In the genomic region with DNA sequence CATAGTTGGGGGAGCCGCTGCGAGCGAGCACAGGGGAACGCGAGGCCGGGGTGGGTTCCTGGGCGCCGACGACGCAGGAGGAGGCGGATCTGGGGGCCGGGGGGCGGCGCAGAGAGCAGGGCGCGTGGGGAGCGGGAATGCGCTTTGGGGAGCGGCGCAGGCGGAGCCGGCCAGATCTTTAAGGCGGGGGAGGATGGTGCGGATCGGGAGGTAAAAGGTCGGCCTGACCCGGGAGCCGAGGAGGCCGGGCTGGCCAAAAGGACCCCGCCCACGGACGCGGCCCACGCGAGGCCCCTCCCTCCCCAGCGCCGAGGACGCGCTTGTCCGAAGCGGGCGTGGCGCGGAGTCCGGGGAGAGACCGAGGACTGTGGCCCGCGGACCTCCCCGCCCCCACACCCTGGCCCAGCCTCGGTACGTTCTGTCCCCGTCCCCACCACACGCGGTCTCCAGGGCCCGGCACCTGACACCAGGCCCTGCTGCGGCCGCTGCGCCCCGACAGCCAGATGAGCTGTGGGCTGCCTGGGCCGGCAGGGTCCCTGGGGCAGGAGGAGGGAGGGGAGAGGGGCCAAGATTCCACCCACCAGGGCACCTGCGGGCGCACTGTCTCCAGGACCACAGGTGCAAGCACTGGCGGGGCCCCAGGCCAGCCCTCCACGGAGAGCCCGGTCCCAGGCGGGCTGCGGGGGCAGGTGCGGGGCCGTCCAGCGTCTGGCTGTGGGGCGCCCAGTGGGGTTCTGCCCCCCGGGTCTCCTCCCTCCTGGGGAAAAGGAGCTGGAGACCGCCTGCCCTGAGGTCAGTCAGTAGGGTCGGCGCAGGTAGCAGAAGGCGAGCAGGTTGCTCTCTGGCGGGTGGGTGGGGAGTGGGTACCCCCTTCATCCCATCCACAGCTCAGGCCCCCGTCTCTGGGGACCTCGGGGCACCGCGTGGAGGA, we compare ENCODE assay signal across 8 cellular contexts. TPM values are rescaled to one million over a fixed set of nuclear protein-coding genes. Genes with fewer than 3 reads are reported as not detected.
A peak's percentile ranks its signal among the peaks of the same experiment; 100 is the strongest.
DNase-seq lines count a peak whose midpoint lies in the region; ATAC-seq, FAIRE-seq and TF ChIP-seq lines count a peak whose summit lies in the region.

No MANE protein-coding gene starts in this region.

- ATAC-seq in GM23338, result peak; percentile 63

- no peaks in the 10 kb centered on the region for H3K36me3 ChIP-seq in GM23338 (ENCODE audit: insufficient read depth)

- H3K9me2 ChIP-seq in GM23338 (ENCODE audit: insufficient read depth), result no peaks in the 10 kb centered on the region

- peak overlapping the region; percentile 85 for H3K4me2 ChIP-seq in GM23338

- peak overlapping the region; percentile 64 for H3K4me3 Mint-ChIP-seq in GM23338
- peak overlapping the region; percentile 63 for H3K4me3 Mint-ChIP-seq in osteocyte (ENCODE audit: unreplicated experiment)

- no peaks in the 10 kb centered on the region for H3K4me1 ChIP-seq in GM23338 (ENCODE audit: insufficient read depth)

- H3K27ac ChIP-seq in GM23338 (ENCODE audit: low read depth), result no peak overlapping the region

- H3K27ac Mint-ChIP-seq in GM23338 (no peak overlapping the region), osteocyte (ENCODE audit: unreplicated experiment) (peak overlapping the region; percentile 81)

- H3F3A ChIP-seq in GM23338 (replicated peaks; ENCODE audit: low read depth), result peaks cover 10% of the 10 kb centered on the region; the same call in 1 of the 2 replicates

- no peak for FAIRE-seq in urothelium cell line (lab: Jason Lieb, UNC)

- peaks cover 32% of the 10 kb centered on the region for H3K27me3 ChIP-seq in GM23338 (ENCODE audit: insufficient read depth)

- peak overlapping the region; percentile 88 for H2AFZ ChIP-seq in GM23338

- H3K27me3 Mint-ChIP-seq in GM23338 (ENCODE audit: insufficient read depth, low read depth, poor library complexity) (peaks cover 15% of the 10 kb centered on the region), osteocyte (ENCODE audit: unreplicated experiment) (no peaks in the 10 kb centered on the region)

- H4K20me1 ChIP-seq in GM23338 (replicated peaks; ENCODE audit: insufficient read depth), result no peaks in the 10 kb centered on the region

- TF ChIP-seq CTCF in GM23338 (conservative IDR thresholded peaks at IDR 0.05; ENCODE audit: low read depth in 2 of 2), result no peak
- TF ChIP-seq CTCF in osteocyte (IDR thresholded peaks at IDR 0.05), result no peak

- H3K9me3 Mint-ChIP-seq in GM23338 (no peaks in the 10 kb centered on the region; the same call in 2 of the 3 replicates), osteocyte (ENCODE audit: unreplicated experiment) (no peaks in the 10 kb centered on the region)

- no peaks in the 10 kb centered on the region for H3K79me2 ChIP-seq in GM23338 (replicated peaks; ENCODE audit: insufficient read depth)

- peak; percentile 61 for DNase-seq in GM23338 (ENCODE audit: low spot score)
- DNase-seq in NAMALWA (ENCODE audit: low spot score), result peak; percentile 49
- peak; percentile 57 for DNase-seq in activated gamma-delta T cell treated with anti-CD3 and anti-CD28 coated beads, Interleukin-2, amount 50 U/mL, for 16 hours (ENCODE audit: low read depth)
- peak; percentile 50 for DNase-seq in glomerular visceral epithelial cell (ENCODE audit: extremely low spot score)
- no peak for DNase-seq in osteocyte (ENCODE audit: extremely low spot score, unreplicated experiment)
- peak; percentile 73 for DNase-seq in urothelium cell line (ENCODE audit: low spot score)
- no peak for DNase-seq in cerebellar cortex (ENCODE audit: low spot score)

- no peaks in the 10 kb centered on the region for H3K36me3 Mint-ChIP-seq in GM23338 (ENCODE audit: low read depth)
- no peaks in the 10 kb centered on the region for H3K36me3 Mint-ChIP-seq in osteocyte (ENCODE audit: unreplicated experiment)

- peak overlapping the region; percentile 40; the same call in 1 of the 2 replicates for H3K4me3 ChIP-seq in GM08714 (ENCODE audit: low read length)
- H3K4me3 ChIP-seq in GM23338, result peak overlapping the region; percentile 55

- peaks cover 9% of the 10 kb centered on the region for H3K4me1 Mint-ChIP-seq in GM23338
- peaks cover 22% of the 10 kb centered on the region for H3K4me1 Mint-ChIP-seq in osteocyte (ENCODE audit: unreplicated experiment)

TF ChIP-seq in GM23338, 12 proteins besides CTCF, POLR2A, EP300 and RAD21:
- TF ChIP-seq EZH2phosphoT487 (IDR thresholded peaks at IDR 0.05; ENCODE audit: unreplicated experiment), result no peak
- TF ChIP-seq, protein P1, sequence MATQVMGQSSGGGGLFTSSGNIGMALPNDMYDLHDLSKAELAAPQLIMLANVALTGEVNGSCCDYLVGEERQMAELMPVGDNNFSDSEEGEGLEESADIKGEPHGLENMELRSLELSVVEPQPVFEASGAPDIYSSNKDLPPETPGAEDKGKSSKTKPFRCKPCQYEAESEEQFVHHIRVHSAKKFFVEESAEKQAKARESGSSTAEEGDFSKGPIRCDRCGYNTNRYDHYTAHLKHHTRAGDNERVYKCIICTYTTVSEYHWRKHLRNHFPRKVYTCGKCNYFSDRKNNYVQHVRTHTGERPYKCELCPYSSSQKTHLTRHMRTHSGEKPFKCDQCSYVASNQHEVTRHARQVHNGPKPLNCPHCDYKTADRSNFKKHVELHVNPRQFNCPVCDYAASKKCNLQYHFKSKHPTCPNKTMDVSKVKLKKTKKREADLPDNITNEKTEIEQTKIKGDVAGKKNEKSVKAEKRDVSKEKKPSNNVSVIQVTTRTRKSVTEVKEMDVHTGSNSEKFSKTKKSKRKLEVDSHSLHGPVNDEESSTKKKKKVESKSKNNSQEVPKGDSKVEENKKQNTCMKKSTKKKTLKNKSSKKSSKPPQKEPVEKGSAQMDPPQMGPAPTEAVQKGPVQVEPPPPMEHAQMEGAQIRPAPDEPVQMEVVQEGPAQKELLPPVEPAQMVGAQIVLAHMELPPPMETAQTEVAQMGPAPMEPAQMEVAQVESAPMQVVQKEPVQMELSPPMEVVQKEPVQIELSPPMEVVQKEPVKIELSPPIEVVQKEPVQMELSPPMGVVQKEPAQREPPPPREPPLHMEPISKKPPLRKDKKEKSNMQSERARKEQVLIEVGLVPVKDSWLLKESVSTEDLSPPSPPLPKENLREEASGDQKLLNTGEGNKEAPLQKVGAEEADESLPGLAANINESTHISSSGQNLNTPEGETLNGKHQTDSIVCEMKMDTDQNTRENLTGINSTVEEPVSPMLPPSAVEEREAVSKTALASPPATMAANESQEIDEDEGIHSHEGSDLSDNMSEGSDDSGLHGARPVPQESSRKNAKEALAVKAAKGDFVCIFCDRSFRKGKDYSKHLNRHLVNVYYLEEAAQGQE (IDR thresholded peaks at IDR 0.05; ENCODE audit: unreplicated experiment), result no peak
- TF ChIP-seq EZH2 (IDR thresholded peaks at IDR 0.05; ENCODE audit: low read depth, unreplicated experiment), result peak; percentile 53

RNA-seq across cellular contexts. Expression of a gene that starts 10.9 kb away (rescaled TPM):
- 30.6 and 37.3 TPM in 2 replicates for total RNA-seq in GM23338 (2014; rRNA removed; shearing (Covaris generic))
- polyA plus RNA-seq in GM23338 (2016; fragmentation: Nextera tagmentation; extraction: Ambion mirVana), result 17.7 and 18.8 TPM in 2 replicates
- 18.6 TPM in 2 replicates for total RNA-seq in osteocyte

RNA-seq across cellular contexts. Expression of a gene that starts 41.1 kb away (rescaled TPM):
- total RNA-seq in GM23338 (2014; rRNA removed; shearing (Covaris generic)), result 0.31 TPM in 1 of 2 replicates, not detected in the other
- polyA plus RNA-seq in GM23338 (2016; fragmentation: Nextera tagmentation; extraction: Ambion mirVana), result not detected in 2 replicates
- not detected in 2 replicates for total RNA-seq in osteocyte

RNA-seq across cellular contexts. Expression of a gene that starts 53.1 kb away (rescaled TPM):
- 34.4 and 35.7 TPM in 2 replicates for total RNA-seq in GM23338 (2014; rRNA removed; shearing (Covaris generic))
- 47.7 and 49.4 TPM in 2 replicates for polyA plus RNA-seq in GM23338 (2016; fragmentation: Nextera tagmentation; extraction: Ambion mirVana)
- 54.9 and 55.5 TPM in 2 replicates for total RNA-seq in osteocyte

RNA-seq across cellular contexts. Expression of a gene that starts 53.3 kb away (rescaled TPM):
- total RNA-seq in GM23338 (2014; rRNA removed; shearing (Covaris generic)), result 23.3 and 26.9 TPM in 2 replicates
- polyA plus RNA-seq in GM23338 (2016; fragmentation: Nextera tagmentation; extraction: Ambion mirVana), result 18.7 and 21.8 TPM in 2 replicates
- 27.1 and 27.9 TPM in 2 replicates for total RNA-seq in osteocyte

Comparison
In these comparisons a context has a peak if more than half of its experiments do, and no peak if none do; other contexts are left out.
1. DNase-seq: peak in GM23338 (single experiment), NAMALWA (single experiment), activated gamma-delta T cell treated with anti-CD3 and anti-CD28 coated beads, Interleukin-2, amount 50 U/mL, for 16 hours (single experiment), glomerular visceral epithelial cell (single experiment) and urothelium cell line (single experiment); none in osteocyte (single experiment) and cerebellar cortex (single experiment).